Comparison of ENCODE assay signal across 11 cellular contexts in the genomic region with DNA sequence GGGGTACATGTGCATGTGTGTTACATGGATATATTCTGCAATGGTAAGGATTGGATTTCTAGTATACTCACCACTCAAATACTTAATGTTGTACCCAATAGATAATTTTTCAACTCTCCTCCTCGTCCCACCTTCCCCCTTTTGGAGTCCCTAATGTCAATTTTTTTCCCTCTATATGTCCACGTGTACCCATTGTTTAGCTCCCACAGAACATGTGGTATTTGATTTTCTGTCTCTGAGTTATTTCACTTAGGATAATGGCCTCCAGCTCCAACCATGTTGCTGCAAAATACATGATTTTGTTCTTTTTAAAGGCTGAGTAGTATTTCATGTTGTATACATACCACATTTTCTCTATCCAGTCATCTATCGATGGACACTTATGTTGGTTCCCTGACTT.
"Had no signal": no experiment of that assay in that cellular context is flagged by ENCODE, and none has a peak within 500 bp of the region (broad histone marks: within the 10 kb centered on the region; RNA-seq: fewer than 3 reads in every experiment).

No MANE protein-coding gene starts in this region.

- H3K36me3 ChIP-seq: HAP-1 had no signal

- DNase-seq: GM23248, GOT3, H7, H9, HCEC 1CT, HFFc6 had no signal

- H3K9ac ChIP-seq: GM23248 had no signal

- H3K4me3 ChIP-seq: GM23248, GM23338, HAP-1 had no signal

- H3K27ac ChIP-seq: GM23248 had no signal

- H2AFZ ChIP-seq: GM23248, GM23338 had no signal

- ATAC-seq: GM23338, HCT116 had no signal

- FAIRE-seq: H1, H54 had no signal
